ENCODE assay signal across 28 cellular contexts in genomic region chr9:1531411-1531903, GRCh38.
"Had no signal": no experiment of that assay in that cellular context is flagged by ENCODE, and none has a peak within 500 bp of the region (broad histone marks: within the 10 kb centered on the region; RNA-seq: fewer than 3 reads in every experiment).

No MANE protein-coding gene starts in this region.

- H3K27ac ChIP-seq: left ventricle myocardium inferior, neural progenitor cell, neutrophil, right atrium auricular region, right lobe of liver, skin epidermis, stomach, testis, thyroid gland, upper lobe of right lung had no signal

- H3K27me3 ChIP-seq: neural progenitor cell, neutrophil, right atrium auricular region, right lobe of liver, stomach, testis, thyroid gland, upper lobe of right lung had no signal

- DNase-seq: hypothalamus; immature natural killer cell; kidney; left ventricle myocardium inferior; mesendoderm; naive B cell; natural killer cell; nephron progenitor cell; occipital lobe; right lobe of liver; stimulated activated CD4-positive, alpha-beta T cell treated with anti-CD3 and anti-CD28 coated beads, Interleukin-12 subunit alpha, Interleukin-12 subunit beta, amount 100 ng/mL, for 4 hours; stimulated activated CD4-positive, alpha-beta T cell treated with anti-CD3 and anti-CD28 coated beads, Interleukin-15, amount 100 ng/mL, for 24 hours; stimulated activated CD4-positive, alpha-beta T cell treated with anti-CD3 and anti-CD28 coated beads, Interleukin-2, amount 100 ng/mL, for 24 hours; stimulated activated CD4-positive, alpha-beta T cell treated with anti-CD3 and anti-CD28 coated beads, Interleukin-4, amount 100 ng/mL, for 1 hour; stimulated activated naive B cell treated with anti-CD40 and anti-IgM and Interleukin-4, amounts not matched to agents 10 μg/mL and 1 μg/mL and 100 μg/mL, for 72 hours; stimulated activated naive CD8-positive, alpha-beta T cell treated with anti-CD3 and anti-CD28 coated beads, Interleukin-15, Interleukin-2, amounts not matched to agents 100 U/mL and 50 U/mL, for 24 hours; stomach; testis; thyroid gland; trophoblast cell; upper lobe of right lung had no signal

- FAIRE-seq: islet of Langerhans, kidney, urothelium cell line had no signal

- H3K4me1 ChIP-seq: left ventricle myocardium inferior, neural progenitor cell, right atrium auricular region, right lobe of liver, stomach, testis, thyroid gland, upper lobe of right lung had no signal

- H3K4me3 ChIP-seq: left ventricle myocardium inferior, lung, neural progenitor cell, right atrium auricular region, right lobe of liver, skin epidermis, stomach, testis, thyroid gland, upper lobe of right lung had no signal

- H3K36me3 ChIP-seq: left ventricle myocardium inferior, neural progenitor cell, neutrophil, right atrium auricular region, right lobe of liver, stomach, thyroid gland, upper lobe of right lung had no signal

- H3K9me3 ChIP-seq: neutrophil, right atrium auricular region, right lobe of liver, stomach, testis, thyroid gland, upper lobe of right lung had no signal

- ATAC-seq: natural killer cell; stimulated activated naive B cell treated with anti-CD40 and anti-IgM and Interleukin-4, amounts not matched to agents 10 μg/mL and 1 μg/mL and 100 μg/mL, for 72 hours; stimulated activated naive CD8-positive, alpha-beta T cell treated with anti-CD3 and anti-CD28 coated beads, Interleukin-15, Interleukin-2, amounts not matched to agents 100 U/mL and 50 U/mL, for 24 hours; upper lobe of right lung had no signal
